ENCODE assay signal across 8 cellular contexts in the genomic region with DNA sequence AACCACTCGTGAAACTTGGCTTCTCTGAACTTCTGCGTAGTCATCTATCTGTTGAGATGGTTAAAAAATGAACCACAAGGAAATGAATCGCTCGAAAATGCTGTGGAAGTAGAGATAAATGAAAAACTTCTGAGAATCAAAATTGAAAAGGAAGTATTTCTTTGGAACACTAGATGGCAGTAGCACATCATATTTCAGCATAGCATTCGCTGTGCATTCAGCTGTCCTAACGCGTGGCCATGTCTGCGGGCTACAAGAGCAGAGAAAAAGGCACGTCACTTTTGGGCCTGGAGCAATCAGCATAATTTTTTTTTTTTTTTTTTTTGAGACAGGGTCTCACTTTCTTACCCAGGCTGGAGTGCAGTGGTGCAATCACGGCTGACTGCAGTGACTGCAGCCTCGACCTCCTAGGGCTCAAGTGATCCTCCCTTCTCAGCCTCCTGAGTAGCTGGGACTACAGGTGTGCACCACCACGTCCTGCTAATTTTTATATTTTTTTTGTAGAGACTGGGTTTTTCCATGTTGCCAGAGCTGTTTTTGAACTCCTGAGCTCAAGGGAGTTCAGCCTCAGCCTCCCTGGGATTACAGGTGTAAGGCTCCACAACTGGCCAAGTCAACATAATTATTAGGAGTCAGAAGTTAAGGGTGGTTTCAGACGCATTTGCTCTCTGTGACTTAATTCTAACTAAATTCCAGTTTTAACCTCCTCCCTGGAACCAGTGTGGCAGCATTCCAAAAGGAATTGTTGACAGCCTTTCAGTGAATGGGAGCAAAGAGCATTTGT. TPM values are rescaled to one million over a fixed set of nuclear protein-coding genes. Genes with fewer than 3 reads are reported as not detected.
DNase-seq lines count a peak whose midpoint lies in the region; ATAC-seq and TF ChIP-seq lines count a peak whose summit lies in the region.

No MANE protein-coding gene starts in this region.

- H3K79me2 ChIP-seq in SU-DHL-6 (ENCODE audit: insufficient read depth, low read length), result no peaks in the 10 kb centered on the region

- no peak overlapping the region for H3K27ac Mint-ChIP-seq in MCF 10A (ENCODE audit: low read depth, unreplicated experiment)

- CTCF ChIA-PET in MCF 10A (lab: Yijun Ruan, JAX), result interaction anchor here (0.6 to 4.9 kb wide), 62 partner anchors 9 to 1076 kb away, joined by 3 to 40 read pairs (median 4); a partner anchor contains a TSS

- H3K9me2 ChIP-seq in SU-DHL-6 (replicated peaks; ENCODE audit: insufficient read depth, low read length), result no peaks in the 10 kb centered on the region

- H2AFZ ChIP-seq in SU-DHL-6 (ENCODE audit: low read depth, low read length, severe bottlenecking), result no peak overlapping the region

- no peaks in the 10 kb centered on the region for H3F3A ChIP-seq in SU-DHL-6 (ENCODE audit: insufficient read depth)

- DNase-seq in GM04504 (ENCODE audit: low read depth), result peak; percentile 37
- DNase-seq in NCI-H1417 (lab: John Stamatoyannopoulos, UW), result peak; percentile 72 to 91 (median 84)
- DNase-seq in MCF 10A (ENCODE audit: unreplicated experiment), result peak; percentile 68
- DNase-seq in inferior parietal cortex (ENCODE audit: extremely low spot score), result peak; percentile 93
- peak; percentile 53 for DNase-seq in stimulated activated CD4-positive, alpha-beta T cell treated with anti-CD3 and anti-CD28 coated beads, Interleukin-15, amount 100 ng/mL, for 24 hours
- DNase-seq in NK-92 treated with Interleukin-12 subunit alpha and Interleukin-12 subunit beta, amount 100 ng/mL, for 24 hours (lab: John Stamatoyannopoulos, UW), result no peak

- BruUV-seq in MCF 10A (replicated peaks; lab: Mats Ljungman, UMichigan), result no TSS peak

- TF ChIP-seq CTCF in SU-DHL-6 (IDR thresholded peaks at IDR 0.05; ENCODE audit: insufficient read depth, low read length, poor library complexity, severe bottlenecking) (peak; percentile 46), MCF 10A (IDR thresholded peaks at IDR 0.05; ENCODE audit: unreplicated experiment) (peak; percentile 79)

- no peaks in the 10 kb centered on the region for H3K36me3 Mint-ChIP-seq in MCF 10A (ENCODE audit: insufficient read depth, unreplicated experiment)

- POLR2A ChIA-PET in MCF 10A (lab: Yijun Ruan, JAX), result interaction anchor here (0.6 to 1.8 kb wide), 7 partner anchors 9 to 576 kb away, joined by 3 to 6 read pairs (median 4); no protein-coding TSS in a partner anchor

- H3K4me3 Mint-ChIP-seq in MCF 10A (ENCODE audit: unreplicated experiment), result no peak overlapping the region

- H3K9me3 ChIP-seq in SU-DHL-6 (ENCODE audit: insufficient read depth, low read length), result no peaks in the 10 kb centered on the region

- no peaks in the 10 kb centered on the region for H3K9me3 Mint-ChIP-seq in MCF 10A (ENCODE audit: unreplicated experiment)

- no peaks in the 10 kb centered on the region for H4K20me1 ChIP-seq in SU-DHL-6 (ENCODE audit: low read depth, low read length)

- no peak overlapping the region for H3K4me3 ChIP-seq in SU-DHL-6 (ENCODE audit: insufficient read depth, low read length, poor library complexity, severe bottlenecking)

- no peaks in the 10 kb centered on the region for H3K4me1 Mint-ChIP-seq in MCF 10A (ENCODE audit: insufficient read depth, unreplicated experiment)

- no peak overlapping the region for H3K9ac ChIP-seq in SU-DHL-6 (ENCODE audit: low read length)

- intact Hi-C loops in MCF 10A (cut with micrococcal nuclease), result loop anchor here (1.0 to 10.0 kb wide), 7 partner anchors 171 to 1249 kb away; a partner anchor contains a TSS

- no peak overlapping the region for H3K27ac ChIP-seq in SU-DHL-6 (ENCODE audit: low read depth, low read length)

- no peak overlapping the region for H3K4me2 ChIP-seq in SU-DHL-6 (ENCODE audit: low read depth, low read length, poor library complexity, severe bottlenecking)

- H3K36me3 ChIP-seq in SU-DHL-6 (ENCODE audit: low read length), result no peaks in the 10 kb centered on the region

- ATAC-seq in HG02571 (IDR thresholded peaks at IDR 0.05; ENCODE audit: unreplicated experiment), result peak; percentile 71

- no peaks in the 10 kb centered on the region for H3K27me3 ChIP-seq in SU-DHL-6 (ENCODE audit: low read length)

- peaks cover 25% of the 10 kb centered on the region for H3K27me3 Mint-ChIP-seq in MCF 10A (ENCODE audit: insufficient read depth, unreplicated experiment)

RNA-seq across cellular contexts. Expression of a gene that starts 8.8 kb away (rescaled TPM):
- total RNA-seq in MCF 10A (2022), result 103 and 120 TPM in 2 replicates

RNA-seq across cellular contexts. Expression of a gene that starts 45.7 kb away (rescaled TPM):
- 3.4 and 7.0 TPM in 2 replicates for total RNA-seq in MCF 10A (2022)
